In genomic region chr3:42031808-42032475, GRCh38 we compare ENCODE assay signal across 8 cellular contexts. TPM values are rescaled to one million over a fixed set of nuclear protein-coding genes. Genes with fewer than 3 reads are reported as not detected.
DNase-seq lines count a peak whose midpoint lies in the region; ATAC-seq, FAIRE-seq and TF ChIP-seq lines count a peak whose summit lies in the region.

No MANE protein-coding gene starts in this region.

- no peak for TF ChIP-seq POLR2A in GM12878 (IDR thresholded peaks at IDR 0.05; ENCODE audit: low read depth, low read length)

- TF ChIP-seq RAD21 in GM12878 (IDR thresholded peaks at IDR 0.05; ENCODE audit: insufficient read depth, low read depth, low read length) = no peak

- intact Hi-C loops in GM12878 (cut with micrococcal nuclease; ENCODE audit: unreplicated experiment) = no loop called here
- intact Hi-C loops in kidney (cut with DNase I) = no loop called here

- H2AFZ ChIP-seq in GM12878 (ENCODE audit: control insufficient read depth, low read depth, low read length) (no peak overlapping the region), smooth muscle cell (ENCODE audit: low read depth) (no peak overlapping the region)

- no peaks in the 10 kb centered on the region for H3K9me3 Mint-ChIP-seq in HFFc6

- TF ChIP-seq CTCF in HFFc6 (IDR thresholded peaks at IDR 0.05) (no peak), GM12878 (IDR thresholded peaks at IDR 0.05 in 2 of 3, conservative IDR thresholded peaks at IDR 0.05 in 1 of 3; ENCODE audit: control insufficient read depth in 2 of 3, extremely low read depth in 1 of 3, insufficient read depth in 1 of 3, low read depth in 3 of 3, low read length in 3 of 3) (no peak), kidney (IDR thresholded peaks at IDR 0.05; ENCODE audit: borderline replicate concordance, extremely low read depth, insufficient read depth) (no peak), smooth muscle cell (IDR thresholded peaks at IDR 0.05; ENCODE audit: borderline replicate concordance, insufficient read depth, poor library complexity, severe bottlenecking) (no peak)

- CTCF ChIA-PET in GM12878 (lab: Yijun Ruan, JAX) = no interaction called here

- RAD21 ChIA-PET in GM12878 (lab: Charles Lee; ENCODE audit: unreplicated experiment) = interaction anchor here (0.7 kb wide), 1 partner anchor 17 kb away, joined by 5 read pairs; no protein-coding TSS in a partner anchor

- H3K79me2 ChIP-seq in GM12878 (ENCODE audit: control insufficient read depth, insufficient read depth, low read length) (peaks cover 68% of the 10 kb centered on the region), smooth muscle cell (ENCODE audit: low read depth) (peaks cover 48% of the 10 kb centered on the region)

- no peak overlapping the region for H3K4me2 ChIP-seq in GM12878 (ENCODE audit: control insufficient read depth, insufficient read depth)
- H3K4me2 ChIP-seq in smooth muscle cell = peak overlapping the region; percentile 64

- FAIRE-seq in GM12878 (lab: Jason Lieb, UNC) = no peak
- FAIRE-seq in kidney (lab: Jason Lieb, UNC) = no peak

- H3F3A ChIP-seq in smooth muscle cell (ENCODE audit: low read depth) = peaks cover 13% of the 10 kb centered on the region

- peak overlapping the region; percentile 83 for H3K27ac Mint-ChIP-seq in HFFc6

- TSS peak; percentile 10 for BruUV-seq in GM12878 (replicated peaks; lab: Mats Ljungman, UMichigan)

- DNase-seq in HFFc6 (peak; percentile 41), GM12878 (ENCODE audit: low read depth, low spot score) (no peak), kidney (no peak), smooth muscle cell (lab: John Stamatoyannopoulos, UW; ENCODE audit: unreplicated experiment) (no peak), NCI-H1105 (lab: John Stamatoyannopoulos, UW) (no peak), NCI-H2029 (lab: John Stamatoyannopoulos, UW) (no peak), HAP-1 (ENCODE audit: low spot score in 2 of 2) (no peak)

- H3K4me3 ChIP-seq in GM12878 = no peak overlapping the region
- no peak overlapping the region for H3K4me3 ChIP-seq in kidney (ENCODE audit: low read length in 2 of 2)
- H3K4me3 ChIP-seq in smooth muscle cell = no peak overlapping the region
- no peak overlapping the region for H3K4me3 ChIP-seq in HAP-1

- peaks cover 15% of the 10 kb centered on the region for H3K4me1 ChIP-seq in GM12878 (ENCODE audit: control insufficient read depth, insufficient read depth, low read length)
- peaks cover 24 to 38% of the 10 kb centered on the region in 2 donors for H3K4me1 ChIP-seq in kidney (ENCODE audit: control insufficient read depth in 1 of 2, insufficient read depth in 1 of 2, low read depth in 1 of 2, low read length in 2 of 2)
- H3K4me1 ChIP-seq in smooth muscle cell (ENCODE audit: low read depth) = peaks cover 31% of the 10 kb centered on the region
- peaks cover 11% of the 10 kb centered on the region for H3K4me1 ChIP-seq in HAP-1

- WGBS in GM12878 (ENCODE audit: insufficient coverage, insufficient replicate concordance, low lambda C conversion rate, missing lambda C conversion rate) = 66% methylated on average over 8 of the region's 8 CpGs
- WGBS in smooth muscle cell (ENCODE audit: low lambda C conversion rate) = 43% methylated on average over 8 of the region's 8 CpGs

- no peaks in the 10 kb centered on the region; the same call in 1 of the 2 replicates for H3K27me3 Mint-ChIP-seq in HFFc6 (ENCODE audit: insufficient read depth)

- H3K36me3 ChIP-seq in GM12878 (ENCODE audit: control insufficient read depth in 2 of 2, insufficient read depth in 2 of 2, low read length in 1 of 2) = peaks cover 8 to 16% of the 10 kb centered on the region in 2 experiments; a peak in 3 of 4 replicates
- H3K36me3 ChIP-seq in kidney (ENCODE audit: control insufficient read depth in 1 of 2, insufficient read depth in 2 of 2, low read length in 2 of 2) = peaks cover 0 to 7% of the 10 kb centered on the region in 2 donors
- no peaks in the 10 kb centered on the region for H3K36me3 ChIP-seq in smooth muscle cell (ENCODE audit: low read depth)
- H3K36me3 ChIP-seq in HAP-1 (replicated peaks) = 0 out of 2 replicates have a peak, but pooled peaks cover 3% of the 10 kb centered on the region

- peak overlapping the region; percentile 66 for H3K4me3 Mint-ChIP-seq in HFFc6

- peaks cover 76% of the 10 kb centered on the region for H3K4me1 Mint-ChIP-seq in HFFc6 (ENCODE audit: low read depth)

- H3K27ac ChIP-seq in GM12878 (ENCODE audit: control insufficient read depth, insufficient read depth) (no peak overlapping the region), kidney (ENCODE audit: low read depth in 2 of 2, low read length in 2 of 2) (peak overlapping the region; percentile 20 to 81), smooth muscle cell (ENCODE audit: low read depth) (peak overlapping the region; percentile 74)

- no peak for TF ChIP-seq EP300 in GM12878 (IDR thresholded peaks at IDR 0.05; ENCODE audit: borderline replicate concordance in 1 of 2, control insufficient read depth in 1 of 2, low read depth in 2 of 2, low read length in 2 of 2)

- H4K20me1 ChIP-seq in GM12878 (ENCODE audit: control insufficient read depth, insufficient read depth) (no peaks in the 10 kb centered on the region; the same call in 1 of the 2 replicates), smooth muscle cell (ENCODE audit: low read depth) (no peaks in the 10 kb centered on the region)

- H3K9me3 ChIP-seq in GM12878 (replicated peaks; ENCODE audit: control insufficient read depth, insufficient read depth, low read length) = no peaks in the 10 kb centered on the region
- no peaks in the 10 kb centered on the region for H3K9me3 ChIP-seq in kidney (ENCODE audit: control insufficient read depth in 1 of 2, low read length in 2 of 2)
- no peaks in the 10 kb centered on the region for H3K9me3 ChIP-seq in smooth muscle cell (replicated peaks; ENCODE audit: low read depth)
- no peaks in the 10 kb centered on the region for H3K9me3 ChIP-seq in HAP-1

- SMC1A ChIA-PET in GM12878 (lab: Charles Lee; ENCODE audit: uncharacterized antibody, unreplicated experiment) = interaction anchor here (0.9 kb wide), 1 partner anchor 11 kb away, joined by 3 read pairs; no protein-coding TSS in a partner anchor

- ATAC-seq in GM12878 (no peak), esophagus mucosa (no peak)

- POLR2A ChIA-PET in GM12878 (lab: Charles Lee) = no interaction called here

- H3K36me3 Mint-ChIP-seq in HFFc6 (ENCODE audit: low read depth) = peaks cover 27% of the 10 kb centered on the region

- H3K9ac ChIP-seq in GM12878 (ENCODE audit: control insufficient read depth, insufficient read depth, low read length) = no peak overlapping the region
- H3K9ac ChIP-seq in kidney (ENCODE audit: low read length in 2 of 2) = no peak overlapping the region
- peak overlapping the region; percentile 24 for H3K9ac ChIP-seq in smooth muscle cell (ENCODE audit: low read depth)

- in situ Hi-C loops in GM12878 (cut with MboI) (no loop called here), HAP-1 (cut with MboI; ENCODE audit: low sequenced_read_pairs) (no loop called here)

- no peaks in the 10 kb centered on the region for H3K27me3 ChIP-seq in GM12878 (replicated peaks in 1 of 2; ENCODE audit: control insufficient read depth in 2 of 2, insufficient read depth in 2 of 2, low read length in 1 of 2)
- H3K27me3 ChIP-seq in smooth muscle cell (ENCODE audit: low read depth) = no peaks in the 10 kb centered on the region
- H3K27me3 ChIP-seq in HAP-1 (ENCODE audit: low read depth) = no peaks in the 10 kb centered on the region

TF ChIP-seq in GM12878, 131 proteins besides CTCF, POLR2A, EP300 and RAD21 (continues in another document):
- no peak for TF ChIP-seq ESRRA (IDR thresholded peaks at IDR 0.05; ENCODE audit: low read length)

RNA-seq across cellular contexts. Expression of gene TRAK1, which starts 59.2 kb away (rescaled TPM):
- 10 to 100 TPM; 50.6 to 54.3 (median 52.3) TPM for total RNA-seq in HFFc6 (2021; fragmentation: NEBNext Ultra II Directional; extraction: Animal tissue kit (Norgen Biotek cat#: 25700))
- total RNA-seq in GM12878 (2013; cell fraction: nucleolus; rRNA removed) = 76.4 and 80.8 TPM in 2 replicates
- total RNA-seq in GM12878 (2014; rRNA removed) (29.4 and 32.0 TPM in 2 replicates), GM12878 (2014; rRNA removed; fragmentation: Illumina TruSeq; extraction: Trizol) (20.6 and 22.2 TPM in 2 replicates), GM12878 (2021) (43.1 and 46.2 TPM in 2 replicates), kidney (41.0 TPM), smooth muscle cell (13.7 and 16.3 TPM in 2 replicates), esophagus mucosa (21.2 TPM)
- 15.1 TPM for polyA plus RNA-seq in GM12878 (2011; ENCODE audit: low read depth)
- polyA plus RNA-seq in GM12878 (2011; rRNA removed) (18.7 and 25.2 TPM in 2 replicates), GM12878 (2014; fragmentation: Illumina TruSeq; extraction: Trizol) (23.9 and 28.3 TPM in 2 replicates), GM12878 (2014; fragmentation: Nextera tagmentation; extraction: Ambion mirVana) (1 to 10 TPM; 6.6 to 6.7 TPM), GM12878 (2014; rRNA removed) (32.1 and 32.3 TPM in 2 replicates), GM12878 (2016; fragmentation: Nextera tagmentation; extraction: Ambion mirVana) (1 to 10 TPM; 7.2 to 9.8 TPM), kidney (ENCODE audit: insufficient read depth, low read depth, low replicate concordance) (16.2 TPM), smooth muscle cell (8.7 and 13.9 TPM in 2 replicates)
- polyA plus RNA-seq in GM12878 (2011; cell fraction: cytosol; rRNA removed) = 22.7 and 26.2 TPM in 2 replicates
- polyA plus RNA-seq in GM12878 (2011; cell fraction: nucleus; rRNA removed) = 49.2 and 51.0 TPM in 2 replicates
- 23.0 and 27.8 TPM in 2 replicates for polyA plus RNA-seq in GM12878 (2012)
- 44.9 and 47.8 TPM in 2 replicates for polyA minus RNA-seq in GM12878 (2011; rRNA and poly(A)+ RNA removed)
- polyA minus RNA-seq in GM12878 (2011; cell fraction: cytosol; rRNA and poly(A)+ RNA removed) = 14.8 and 17.8 TPM in 2 replicates
- 40.6 and 63.4 TPM in 2 replicates for polyA minus RNA-seq in GM12878 (2011; cell fraction: nucleus; rRNA and poly(A)+ RNA removed)
